ENCODE assay signal across 1 cellular context in the genomic region with DNA sequence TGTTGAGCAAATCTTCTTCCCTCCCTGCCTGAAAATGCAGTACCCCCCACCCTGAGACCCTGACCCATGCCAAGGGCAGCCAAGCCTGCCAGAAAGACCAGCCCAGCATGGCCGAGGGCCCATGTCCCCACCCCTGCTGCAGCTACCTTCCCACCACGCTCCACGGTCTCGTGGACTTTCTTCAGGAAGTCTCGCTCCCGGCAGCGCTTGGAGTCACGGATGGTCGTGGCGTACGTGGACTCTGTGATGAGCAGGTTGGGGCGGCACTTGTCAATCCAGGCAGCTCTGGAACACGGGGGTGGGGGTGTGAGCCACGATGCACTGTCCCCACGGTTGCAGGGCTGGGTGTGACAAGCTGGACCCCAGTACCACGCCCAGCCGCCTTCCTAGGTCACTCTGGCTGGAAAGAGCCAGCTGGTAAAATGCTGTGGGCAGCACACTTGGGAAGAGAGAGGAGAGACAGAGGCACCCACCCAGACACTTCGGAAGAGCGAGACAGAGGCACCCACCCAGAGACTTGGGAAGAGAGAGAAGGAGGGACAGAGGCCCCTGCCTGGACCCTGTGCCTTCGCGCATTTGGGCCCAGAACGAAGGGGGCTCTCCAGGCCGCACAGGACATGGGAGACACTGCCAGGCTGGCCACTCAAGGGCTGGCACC.
TF ChIP-seq lines count a peak whose summit lies in the region.

No MANE protein-coding gene starts in this region.

TF ChIP-seq in WTC11, 78 proteins besides CTCF, POLR2A, EP300 and RAD21 (continued from another document):
- TF ChIP-seq E2F5 (CRISPR knock-in tag; IDR thresholded peaks at IDR 0.05) (no peak), ZNF671 (CRISPR knock-in tag; IDR thresholded peaks at IDR 0.05) (no peak), RORB (CRISPR knock-in tag; IDR thresholded peaks at IDR 0.05) (no peak), ESRRA (CRISPR knock-in tag; IDR thresholded peaks at IDR 0.05; ENCODE audit: borderline replicate concordance) (no peak), ARID4B (CRISPR knock-in tag; IDR thresholded peaks at IDR 0.05; ENCODE audit: borderline replicate concordance) (no peak), ZNF219 (CRISPR knock-in tag; IDR thresholded peaks at IDR 0.05; ENCODE audit: borderline replicate concordance) (no peak), NR2C2 (CRISPR knock-in tag; IDR thresholded peaks at IDR 0.05) (no peak), SOX15 (CRISPR knock-in tag; IDR thresholded peaks at IDR 0.05) (no peak)
- TF ChIP-seq, protein P1, sequence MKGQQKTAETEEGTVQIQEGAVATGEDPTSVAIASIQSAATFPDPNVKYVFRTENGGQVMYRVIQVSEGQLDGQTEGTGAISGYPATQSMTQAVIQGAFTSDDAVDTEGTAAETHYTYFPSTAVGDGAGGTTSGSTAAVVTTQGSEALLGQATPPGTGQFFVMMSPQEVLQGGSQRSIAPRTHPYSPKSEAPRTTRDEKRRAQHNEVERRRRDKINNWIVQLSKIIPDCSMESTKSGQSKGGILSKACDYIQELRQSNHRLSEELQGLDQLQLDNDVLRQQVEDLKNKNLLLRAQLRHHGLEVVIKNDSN (CRISPR knock-in tag; IDR thresholded peaks at IDR 0.05) = no peak
TF ChIP-seq in WTC11: peak in this region for 0.
